Comparison of ENCODE assay signal across 8 cellular contexts in genomic region chr3:183161552-183162345, GRCh38. TPM values are rescaled to one million over a fixed set of nuclear protein-coding genes. Genes with fewer than 3 reads are reported as not detected.
DNase-seq lines count a peak whose midpoint lies in the region; ATAC-seq and TF ChIP-seq lines count a peak whose summit lies in the region.

No MANE protein-coding gene starts in this region.

- no peak overlapping the region for H3K27ac Mint-ChIP-seq in progenitor cell of endocrine pancreas

- peak overlapping the region; percentile 89 for H3K4me2 ChIP-seq in PC-3 (ENCODE audit: low read length)

- peaks cover 3% of the 10 kb centered on the region for H3K4me1 ChIP-seq in cardiac muscle cell (ENCODE audit: low read depth)
- H3K4me1 ChIP-seq in PC-3 (ENCODE audit: insufficient read depth, low read length) = no peaks in the 10 kb centered on the region
- peaks cover 8 to 18% (median 14%) of the 10 kb centered on the region in 4 donors for H3K4me1 ChIP-seq in esophagus muscularis mucosa
- H3K4me1 ChIP-seq in tibial artery = peaks cover 0 to 15% (median 4%) of the 10 kb centered on the region in 4 donors

- peaks cover 42% of the 10 kb centered on the region for H3K27me3 Mint-ChIP-seq in progenitor cell of endocrine pancreas

- no peak overlapping the region for H3K9ac ChIP-seq in PC-3 (ENCODE audit: low read length)

- POLR2A ChIA-PET in PC-3 (lab: Charles Lee; ENCODE audit: unreplicated experiment) = interaction anchor here (0.5 to 0.6 kb wide), 2 partner anchors 18 to 145 kb away, joined by 3 read pairs; no protein-coding TSS in a partner anchor

- TF ChIP-seq CTCF in cardiac muscle cell (IDR thresholded peaks at IDR 0.05; ENCODE audit: low read depth, low read length) = no peak
- TF ChIP-seq CTCF in PC-3 (conservative IDR thresholded peaks at IDR 0.05; ENCODE audit: low read depth, low read length) = no peak
- TF ChIP-seq CTCF in esophagus muscularis mucosa (IDR thresholded peaks at IDR 0.05) = no peak
- TF ChIP-seq CTCF in progenitor cell of endocrine pancreas (IDR thresholded peaks at IDR 0.05; ENCODE audit: unreplicated experiment) = no peak
- no peak for TF ChIP-seq CTCF in tibial artery (IDR thresholded peaks at IDR 0.05)

- TSS peak; percentile 52 for BruUV-seq in PC-3 (replicated peaks; lab: Mats Ljungman, UMichigan)

- H2AFZ ChIP-seq in PC-3 (ENCODE audit: low read length) = peak overlapping the region; percentile 99

- no peak overlapping the region for H3K27ac ChIP-seq in cardiac muscle cell
- no peak overlapping the region for H3K27ac ChIP-seq in PC-3 (ENCODE audit: low read length)
- no peak overlapping the region for H3K27ac ChIP-seq in esophagus muscularis mucosa (replicated peaks in 1 of 4)
- no peak overlapping the region for H3K27ac ChIP-seq in tibial artery

- H3K9me3 ChIP-seq in cardiac muscle cell (ENCODE audit: low read depth) (no peaks in the 10 kb centered on the region), PC-3 (ENCODE audit: low read length) (no peaks in the 10 kb centered on the region), esophagus muscularis mucosa (no peaks in the 10 kb centered on the region), tibial artery (no peaks in the 10 kb centered on the region)

- H3K9me2 ChIP-seq in PC-3 (replicated peaks; ENCODE audit: low read length) = no peaks in the 10 kb centered on the region

- H3K36me3 Mint-ChIP-seq in progenitor cell of endocrine pancreas (ENCODE audit: insufficient read depth) = no peaks in the 10 kb centered on the region

- no peaks in the 10 kb centered on the region for H4K20me1 ChIP-seq in PC-3 (ENCODE audit: low read length)

- DNase-seq in cardiac muscle cell (ENCODE audit: low read depth in 1 of 2, low spot score in 1 of 2) (peak; percentile 22 to 61), left ventricle myocardium superior (no peak), PC-3 (no peak), esophagus muscularis mucosa (ENCODE audit: extremely low spot score) (no peak), progenitor cell of endocrine pancreas (ENCODE audit: low spot score, unreplicated experiment) (no peak), tibial artery (no peak)
- no peak for DNase-seq in central memory CD4-positive, alpha-beta T cell

- H3K27me3 ChIP-seq in cardiac muscle cell = peaks cover 31% of the 10 kb centered on the region
- H3K27me3 ChIP-seq in PC-3 (ENCODE audit: low read length) = no peaks in the 10 kb centered on the region
- peaks cover 4 to 37% (median 9%) of the 10 kb centered on the region in 4 donors for H3K27me3 ChIP-seq in esophagus muscularis mucosa
- H3K27me3 ChIP-seq in tibial artery = peaks cover 0 to 25% of the 10 kb centered on the region in 2 donors

- CTCF ChIA-PET in PC-3 (lab: Charles Lee) = no interaction called here

- no peaks in the 10 kb centered on the region for H3K79me2 ChIP-seq in PC-3 (ENCODE audit: low read length)

- peaks cover 7% of the 10 kb centered on the region for H3K4me1 Mint-ChIP-seq in progenitor cell of endocrine pancreas (ENCODE audit: low read depth)

- H3K36me3 ChIP-seq in cardiac muscle cell (no peaks in the 10 kb centered on the region), PC-3 (ENCODE audit: low read depth, low read length) (no peaks in the 10 kb centered on the region), esophagus muscularis mucosa (no peaks in the 10 kb centered on the region), tibial artery (no peaks in the 10 kb centered on the region)

- no peaks in the 10 kb centered on the region for H3F3A ChIP-seq in PC-3 (ENCODE audit: low read length, unreplicated experiment)

- intact Hi-C loops in left ventricle myocardium superior (cut with micrococcal nuclease) (no loop called here), PC-3 (cut with micrococcal nuclease) (loop anchor here (5.0 kb wide), 1 partner anchor 34 kb away; no protein-coding TSS in a partner anchor), esophagus muscularis mucosa (cut with DNase I) (no loop called here), tibial artery (cut with DNase I; ENCODE audit: low total_unique reads) (no loop called here)

- TF ChIP-seq EP300 in esophagus muscularis mucosa (IDR thresholded peaks at IDR 0.05) = no peak

- peak overlapping the region; percentile 71 for H3K4me3 Mint-ChIP-seq in progenitor cell of endocrine pancreas (ENCODE audit: low read depth)

- no peaks in the 10 kb centered on the region for H3K9me3 Mint-ChIP-seq in progenitor cell of endocrine pancreas (ENCODE audit: low read depth)

- no peak for TF ChIP-seq POLR2A in esophagus muscularis mucosa (IDR thresholded peaks at IDR 0.05; ENCODE audit: low read depth)

- whole genome bisulfite sequencing in esophagus muscularis mucosa = 52% methylated on average over 25 of the region's 25 CpGs

- peak overlapping the region; percentile 26 for H3K4me3 ChIP-seq in cardiac muscle cell
- H3K4me3 ChIP-seq in PC-3 (ENCODE audit: low read length) = peak overlapping the region; percentile 88
- H3K4me3 ChIP-seq in esophagus muscularis mucosa = peak overlapping the region; percentile 62 to 67 (median 64)
- H3K4me3 ChIP-seq in tibial artery = peak overlapping the region in 1 of 2 donors; percentile 58

- ATAC-seq in left ventricle myocardium superior = no peak
- ATAC-seq in HG02763 (IDR thresholded peaks at IDR 0.05; ENCODE audit: unreplicated experiment) = peak; percentile 65
- ATAC-seq in PC-3 = no peak

RNA-seq across cellular contexts. Expression of gene LAMP3, which starts 0.8 kb away (rescaled TPM):
- total RNA-seq in cardiac muscle cell (0.12 TPM in 1 of 2 replicates, not detected in the other), left ventricle myocardium superior (not detected), PC-3 (2014; rRNA removed) (2.8 and 3.2 TPM in 2 replicates), esophagus muscularis mucosa (under 1 TPM in 3 of 4 donors, not detected in 1; under 0.01 to 0.40 (median 0.32) TPM), progenitor cell of endocrine pancreas (0.17 and 0.47 TPM in 2 replicates)
- not detected in 2 replicates for polyA plus RNA-seq in cardiac muscle cell

Comparison
In these comparisons a context has a peak if more than half of its experiments do, and no peak if none do; other contexts are left out.
1. DNase-seq: peak in cardiac muscle cell (2 of 2); none in left ventricle myocardium superior (single experiment), PC-3 (single experiment), esophagus muscularis mucosa (single experiment), progenitor cell of endocrine pancreas (single experiment), central memory CD4-positive, alpha-beta T cell (single experiment) and tibial artery (0 of 2).